8 cellular contexts compared by ENCODE assay signal in genomic region chr2:152466925-152467676, GRCh38.
DNase-seq lines count a peak whose midpoint lies in the region; ATAC-seq and TF ChIP-seq lines count a peak whose summit lies in the region.

No MANE protein-coding gene starts in this region.

- peaks cover 11% of the 10 kb centered on the region for H3F3A ChIP-seq in smooth muscle cell (ENCODE audit: low read depth)

- no peaks in the 10 kb centered on the region for H3K36me3 ChIP-seq in smooth muscle cell (ENCODE audit: low read depth)

- peaks cover 14% of the 10 kb centered on the region for H3K27me3 Mint-ChIP-seq in activated CD4-positive, alpha-beta T cell treated with anti-CD3 and anti-CD28 coated beads for 36 hours

- no peaks in the 10 kb centered on the region for H3K27me3 ChIP-seq in smooth muscle cell (ENCODE audit: low read depth)

- no peak overlapping the region for H3K4me3 Mint-ChIP-seq in activated CD4-positive, alpha-beta T cell treated with anti-CD3 and anti-CD28 coated beads for 36 hours

- peak overlapping the region; percentile 75 for H3K4me2 ChIP-seq in smooth muscle cell

- H4K20me1 ChIP-seq in smooth muscle cell (ENCODE audit: low read depth) = peaks cover 30% of the 10 kb centered on the region

- no peak for TF ChIP-seq CTCF in smooth muscle cell (IDR thresholded peaks at IDR 0.05; ENCODE audit: borderline replicate concordance, insufficient read depth, poor library complexity, severe bottlenecking)

- CTCF ChIA-PET in activated CD4-positive, alpha-beta T cell treated with anti-CD3 and anti-CD28 coated beads for 36 hours (lab: Charles Lee) = interaction anchor here (0.7 to 1.3 kb wide), 4 partner anchors 8 to 47 kb away, joined by 3 read pairs; no protein-coding TSS in a partner anchor

- no peaks in the 10 kb centered on the region for H3K36me3 Mint-ChIP-seq in activated CD4-positive, alpha-beta T cell treated with anti-CD3 and anti-CD28 coated beads for 36 hours (ENCODE audit: low read depth)

- ATAC-seq in GM21619 (IDR thresholded peaks at IDR 0.05; ENCODE audit: unreplicated experiment) (peak; percentile 94), esophagus mucosa (peak; percentile 92)
- ATAC-seq in activated CD4-positive, alpha-beta T cell treated with anti-CD3 and anti-CD28 coated beads for 36 hours = no peak

- H3K9ac ChIP-seq in smooth muscle cell (ENCODE audit: low read depth) = peak overlapping the region; percentile 9

- WGBS in smooth muscle cell (ENCODE audit: low lambda C conversion rate) = 65% methylated on average over 11 of the region's 11 CpGs

- peaks cover 5% of the 10 kb centered on the region for H3K4me1 Mint-ChIP-seq in activated CD4-positive, alpha-beta T cell treated with anti-CD3 and anti-CD28 coated beads for 36 hours

- DNase-seq in ELR (ENCODE audit: low read depth) = peak; percentile 58
- peak; percentile 74 for DNase-seq in M059J (ENCODE audit: low read depth)
- DNase-seq in smooth muscle cell (lab: John Stamatoyannopoulos, UW; ENCODE audit: unreplicated experiment) = no peak
- DNase-seq in activated CD4-positive, alpha-beta T cell treated with anti-CD3 and anti-CD28 coated beads for 36 hours = no peak
- DNase-seq in NCI-H2107 (lab: John Stamatoyannopoulos, UW) = no peak
- no peak for DNase-seq in NCI-H2081 treated with DMSO at 0.1 percent for 48 hours (lab: John Stamatoyannopoulos, UW)

- intact Hi-C loops in activated CD4-positive, alpha-beta T cell treated with anti-CD3 and anti-CD28 coated beads for 36 hours (cut with DNase I, micrococcal nuclease) = no loop called here

- H3K4me3 ChIP-seq in smooth muscle cell = no peak overlapping the region

- H3K9me3 Mint-ChIP-seq in activated CD4-positive, alpha-beta T cell treated with anti-CD3 and anti-CD28 coated beads for 36 hours (ENCODE audit: low read depth) = no peaks in the 10 kb centered on the region

- POLR2A ChIA-PET in activated CD4-positive, alpha-beta T cell treated with anti-CD3 and anti-CD28 coated beads for 36 hours (lab: Charles Lee) = no interaction called here

- no peaks in the 10 kb centered on the region for H3K9me3 ChIP-seq in smooth muscle cell (replicated peaks; ENCODE audit: low read depth)

- no peak overlapping the region for H2AFZ ChIP-seq in smooth muscle cell (ENCODE audit: low read depth)

- no peak overlapping the region for H3K27ac Mint-ChIP-seq in activated CD4-positive, alpha-beta T cell treated with anti-CD3 and anti-CD28 coated beads for 36 hours

- H3K4me1 ChIP-seq in smooth muscle cell (ENCODE audit: low read depth) = peaks cover 66% of the 10 kb centered on the region

- peak overlapping the region; percentile 77 for H3K27ac ChIP-seq in smooth muscle cell (ENCODE audit: low read depth)

- H3K79me2 ChIP-seq in smooth muscle cell (ENCODE audit: low read depth) = peaks cover 57% of the 10 kb centered on the region

Comparison
In these comparisons a context has a peak if more than half of its experiments do, and no peak if none do; other contexts are left out.
1. DNase-seq: peak in ELR (single experiment) and M059J (single experiment); none in smooth muscle cell (single experiment), activated CD4-positive, alpha-beta T cell treated with anti-CD3 and anti-CD28 coated beads for 36 hours (single experiment), NCI-H2107 (single experiment) and NCI-H2081 treated with DMSO at 0.1 percent for 48 hours (single experiment).